In the genomic region with DNA sequence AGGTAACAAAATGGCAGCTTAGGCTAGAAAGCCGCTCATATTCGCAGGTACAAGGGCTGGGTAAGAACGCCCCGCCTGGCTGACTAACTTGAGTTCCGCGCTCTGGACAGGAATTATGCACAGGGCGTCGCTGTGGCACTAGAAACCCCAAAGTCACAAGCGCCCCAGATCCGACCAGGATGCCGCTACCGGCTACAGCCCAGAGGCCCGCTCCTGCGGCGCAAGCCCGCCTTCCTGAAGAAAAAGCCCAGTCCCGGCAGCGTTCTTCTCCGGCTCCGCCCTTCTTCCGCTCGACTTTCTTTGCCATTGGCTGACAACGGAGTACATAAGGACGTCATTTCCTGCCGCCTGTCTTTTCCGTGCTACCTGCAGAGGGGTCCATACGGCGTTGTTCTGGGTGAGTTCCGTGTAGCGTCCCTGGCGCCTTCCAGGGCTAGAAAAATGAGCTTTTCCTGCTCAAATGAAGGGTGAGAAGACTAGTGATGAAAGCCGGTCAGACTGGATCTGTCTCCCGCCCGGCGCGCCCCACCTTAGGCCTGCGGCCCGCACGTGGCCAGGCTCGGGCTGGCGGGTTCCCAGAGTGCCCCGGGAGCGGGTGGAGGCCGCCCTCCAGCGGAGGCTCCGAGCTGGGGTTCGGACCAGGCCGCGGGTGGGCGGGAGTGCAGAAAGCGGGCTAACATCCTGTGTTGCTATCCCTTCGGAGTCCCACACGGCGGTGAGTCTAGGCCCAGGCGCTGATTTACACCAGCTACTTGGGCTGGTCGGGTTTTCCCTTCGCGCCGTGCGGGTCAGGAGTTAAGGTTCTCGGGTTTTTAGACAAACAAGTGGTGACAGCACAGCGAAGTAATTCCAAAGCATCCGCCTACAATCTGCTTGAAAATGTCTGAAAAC, we compare ENCODE assay signal across 1 cellular context.
TF ChIP-seq lines count a peak whose summit lies in the region.

Gene RPSA (plus strand): TSS at position 353 of the 891 bp plus-strand sequence. CDS start 934 bp downstream, outside the sequence.

TF ChIP-seq in HepG2, 621 proteins besides CTCF, POLR2A, EP300 and RAD21 (continued from another document and continues in another):
- TF ChIP-seq ZSCAN22 (CRISPR knock-in tag; IDR thresholded peaks at IDR 0.05) (no peak; the same call in 1 of the 2 replicates), ZNF598 (CRISPR knock-in tag; IDR thresholded peaks at IDR 0.05; ENCODE audit: borderline replicate concordance) (peak; percentile 86; the same call in 1 of the 2 replicates), ZNF550 (CRISPR knock-in tag; IDR thresholded peaks at IDR 0.05; ENCODE audit: borderline replicate concordance) (no peak), ZBTB39 (CRISPR knock-in tag; IDR thresholded peaks at IDR 0.05) (no peak), ZNF577 (CRISPR knock-in tag; IDR thresholded peaks at IDR 0.05; ENCODE audit: borderline replicate concordance, low read depth) (peak; percentile 73; the same call in 1 of the 2 replicates), HDAC6 (IDR thresholded peaks at IDR 0.05; ENCODE audit: low read depth, low read length) (no peak; the same call in 1 of the 2 replicates), FOSL1 (CRISPR knock-in tag; IDR thresholded peaks at IDR 0.05; ENCODE audit: borderline replicate concordance) (no peak), ZNF589 (CRISPR knock-in tag; conservative IDR thresholded peaks at IDR 0.05) (peak; percentile 85; the same call in 1 of the 2 replicates), GABPA (IDR thresholded peaks at IDR 0.05; ENCODE audit: low read depth, low read length) (peak; percentile 74), GABPA (CRISPR knock-in tag; IDR thresholded peaks at IDR 0.05; ENCODE audit: low read depth) (peak; percentile 93), ZNF143 (CRISPR knock-in tag; IDR thresholded peaks at IDR 0.05) (peak; percentile 89), KAT7 (CRISPR knock-in tag; IDR thresholded peaks at IDR 0.05; ENCODE audit: borderline replicate concordance) (peak; percentile 60; the same call in 1 of the 2 replicates), RFXANK (CRISPR knock-in tag; IDR thresholded peaks at IDR 0.05) (0 out of 2 replicates have a peak, but pooled peaks have one; percentile 49), ZSCAN12 (CRISPR knock-in tag; IDR thresholded peaks at IDR 0.05) (peak; percentile 47; the same call in 1 of the 2 replicates), REPIN1 (CRISPR knock-in tag; IDR thresholded peaks at IDR 0.05; ENCODE audit: borderline replicate concordance, low read depth) (peak; percentile 92), ZNF460 (CRISPR knock-in tag; IDR thresholded peaks at IDR 0.05; ENCODE audit: borderline replicate concordance) (no peak; the same call in 1 of the 2 replicates), RORA (CRISPR knock-in tag; IDR thresholded peaks at IDR 0.05) (no peak), FOXK1 (CRISPR knock-in tag; IDR thresholded peaks at IDR 0.05; ENCODE audit: borderline replicate concordance, low read depth) (peak; percentile 35; the same call in 1 of the 2 replicates), DRAP1 (CRISPR knock-in tag; IDR thresholded peaks at IDR 0.05) (peak; percentile 99), TOPORS (CRISPR knock-in tag; IDR thresholded peaks at IDR 0.05) (peak; percentile 73; the same call in 1 of the 2 replicates), DNMT1 (CRISPR knock-in tag; IDR thresholded peaks at IDR 0.05) (0 out of 2 replicates have a peak, but pooled peaks have one; percentile 33), HNF4A (CRISPR knock-in tag; IDR thresholded peaks at IDR 0.05) (no peak), NFKBIZ (CRISPR knock-in tag; IDR thresholded peaks at IDR 0.05) (0 out of 2 replicates have a peak, but pooled peaks have one; percentile 22), HIVEP1 (CRISPR knock-in tag; IDR thresholded peaks at IDR 0.05) (peak; percentile 88), NFYB (CRISPR knock-in tag; IDR thresholded peaks at IDR 0.05) (peak; percentile 86), ZC3H4 (CRISPR knock-in tag; IDR thresholded peaks at IDR 0.05; ENCODE audit: borderline replicate concordance) (peak; percentile 48; the same call in 1 of the 2 replicates), CCDC6 (CRISPR knock-in tag; IDR thresholded peaks at IDR 0.05) (peak; percentile 72; the same call in 1 of the 2 replicates), ZKSCAN8 (CRISPR knock-in tag; IDR thresholded peaks at IDR 0.05; ENCODE audit: borderline replicate concordance) (no peak), BHLHE40 (IDR thresholded peaks at IDR 0.05; ENCODE audit: low read length) (0 out of 2 replicates have a peak, but pooled peaks have one; percentile 8), ZNF607 (CRISPR knock-in tag; IDR thresholded peaks at IDR 0.05; ENCODE audit: borderline replicate concordance) (peak; percentile 88), NR2F6 (IDR thresholded peaks at IDR 0.05) (no peak), NR2F6 (CRISPR knock-in tag; IDR thresholded peaks at IDR 0.05) (no peak), SATB2 (CRISPR knock-in tag; IDR thresholded peaks at IDR 0.05) (peak; percentile 94), SNAPC4 (CRISPR knock-in tag; IDR thresholded peaks at IDR 0.05) (peak; percentile 80), JARID2 (CRISPR knock-in tag; IDR thresholded peaks at IDR 0.05; ENCODE audit: insufficient replicate concordance) (no peak), ZNF225 (CRISPR knock-in tag; IDR thresholded peaks at IDR 0.05) (peak; percentile 82; the same call in 1 of the 2 replicates), KLF6 (CRISPR knock-in tag; IDR thresholded peaks at IDR 0.05) (peak; percentile 61; the same call in 1 of the 2 replicates), EEA1 (CRISPR knock-in tag; IDR thresholded peaks at IDR 0.05; ENCODE audit: borderline replicate concordance) (peak; percentile 71; the same call in 1 of the 2 replicates), ZBTB21 (CRISPR knock-in tag; IDR thresholded peaks at IDR 0.05) (no peak; the same call in 1 of the 2 replicates), ZNF546 (CRISPR knock-in tag; conservative IDR thresholded peaks at IDR 0.05) (0 out of 2 replicates have a peak, but pooled peaks have one; percentile 72), ZFY (CRISPR knock-in tag; IDR thresholded peaks at IDR 0.05) (peak; percentile 100), ZNF317 (CRISPR knock-in tag; IDR thresholded peaks at IDR 0.05) (peak; percentile 88)
- TF ChIP-seq, protein P1, sequence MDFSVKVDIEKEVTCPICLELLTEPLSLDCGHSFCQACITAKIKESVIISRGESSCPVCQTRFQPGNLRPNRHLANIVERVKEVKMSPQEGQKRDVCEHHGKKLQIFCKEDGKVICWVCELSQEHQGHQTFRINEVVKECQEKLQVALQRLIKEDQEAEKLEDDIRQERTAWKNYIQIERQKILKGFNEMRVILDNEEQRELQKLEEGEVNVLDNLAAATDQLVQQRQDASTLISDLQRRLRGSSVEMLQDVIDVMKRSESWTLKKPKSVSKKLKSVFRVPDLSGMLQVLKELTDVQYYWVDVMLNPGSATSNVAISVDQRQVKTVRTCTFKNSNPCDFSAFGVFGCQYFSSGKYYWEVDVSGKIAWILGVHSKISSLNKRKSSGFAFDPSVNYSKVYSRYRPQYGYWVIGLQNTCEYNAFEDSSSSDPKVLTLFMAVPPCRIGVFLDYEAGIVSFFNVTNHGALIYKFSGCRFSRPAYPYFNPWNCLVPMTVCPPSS (IDR thresholded peaks at IDR 0.05) = no peak
- TF ChIP-seq, protein P2, sequence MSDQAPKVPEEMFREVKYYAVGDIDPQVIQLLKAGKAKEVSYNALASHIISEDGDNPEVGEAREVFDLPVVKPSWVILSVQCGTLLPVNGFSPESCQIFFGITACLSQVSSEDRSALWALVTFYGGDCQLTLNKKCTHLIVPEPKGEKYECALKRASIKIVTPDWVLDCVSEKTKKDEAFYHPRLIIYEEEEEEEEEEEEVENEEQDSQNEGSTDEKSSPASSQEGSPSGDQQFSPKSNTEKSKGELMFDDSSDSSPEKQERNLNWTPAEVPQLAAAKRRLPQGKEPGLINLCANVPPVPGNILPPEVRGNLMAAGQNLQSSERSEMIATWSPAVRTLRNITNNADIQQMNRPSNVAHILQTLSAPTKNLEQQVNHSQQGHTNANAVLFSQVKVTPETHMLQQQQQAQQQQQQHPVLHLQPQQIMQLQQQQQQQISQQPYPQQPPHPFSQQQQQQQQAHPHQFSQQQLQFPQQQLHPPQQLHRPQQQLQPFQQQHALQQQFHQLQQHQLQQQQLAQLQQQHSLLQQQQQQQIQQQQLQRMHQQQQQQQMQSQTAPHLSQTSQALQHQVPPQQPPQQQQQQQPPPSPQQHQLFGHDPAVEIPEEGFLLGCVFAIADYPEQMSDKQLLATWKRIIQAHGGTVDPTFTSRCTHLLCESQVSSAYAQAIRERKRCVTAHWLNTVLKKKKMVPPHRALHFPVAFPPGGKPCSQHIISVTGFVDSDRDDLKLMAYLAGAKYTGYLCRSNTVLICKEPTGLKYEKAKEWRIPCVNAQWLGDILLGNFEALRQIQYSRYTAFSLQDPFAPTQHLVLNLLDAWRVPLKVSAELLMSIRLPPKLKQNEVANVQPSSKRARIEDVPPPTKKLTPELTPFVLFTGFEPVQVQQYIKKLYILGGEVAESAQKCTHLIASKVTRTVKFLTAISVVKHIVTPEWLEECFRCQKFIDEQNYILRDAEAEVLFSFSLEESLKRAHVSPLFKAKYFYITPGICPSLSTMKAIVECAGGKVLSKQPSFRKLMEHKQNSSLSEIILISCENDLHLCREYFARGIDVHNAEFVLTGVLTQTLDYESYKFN (CRISPR knock-in tag; conservative IDR thresholded peaks at IDR 0.05) = peak; percentile 57
- TF ChIP-seq, protein P3, sequence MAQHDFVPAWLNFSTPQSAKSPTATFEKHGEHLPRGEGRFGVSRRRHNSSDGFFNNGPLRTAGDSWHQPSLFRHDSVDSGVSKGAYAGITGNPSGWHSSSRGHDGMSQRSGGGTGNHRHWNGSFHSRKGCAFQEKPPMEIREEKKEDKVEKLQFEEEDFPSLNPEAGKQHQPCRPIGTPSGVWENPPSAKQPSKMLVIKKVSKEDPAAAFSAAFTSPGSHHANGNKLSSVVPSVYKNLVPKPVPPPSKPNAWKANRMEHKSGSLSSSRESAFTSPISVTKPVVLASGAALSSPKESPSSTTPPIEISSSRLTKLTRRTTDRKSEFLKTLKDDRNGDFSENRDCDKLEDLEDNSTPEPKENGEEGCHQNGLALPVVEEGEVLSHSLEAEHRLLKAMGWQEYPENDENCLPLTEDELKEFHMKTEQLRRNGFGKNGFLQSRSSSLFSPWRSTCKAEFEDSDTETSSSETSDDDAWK (CRISPR knock-in tag; IDR thresholded peaks at IDR 0.05) = no peak
- TF ChIP-seq, protein P4, sequence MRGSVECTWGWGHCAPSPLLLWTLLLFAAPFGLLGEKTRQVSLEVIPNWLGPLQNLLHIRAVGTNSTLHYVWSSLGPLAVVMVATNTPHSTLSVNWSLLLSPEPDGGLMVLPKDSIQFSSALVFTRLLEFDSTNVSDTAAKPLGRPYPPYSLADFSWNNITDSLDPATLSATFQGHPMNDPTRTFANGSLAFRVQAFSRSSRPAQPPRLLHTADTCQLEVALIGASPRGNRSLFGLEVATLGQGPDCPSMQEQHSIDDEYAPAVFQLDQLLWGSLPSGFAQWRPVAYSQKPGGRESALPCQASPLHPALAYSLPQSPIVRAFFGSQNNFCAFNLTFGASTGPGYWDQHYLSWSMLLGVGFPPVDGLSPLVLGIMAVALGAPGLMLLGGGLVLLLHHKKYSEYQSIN (CRISPR knock-in tag; IDR thresholded peaks at IDR 0.05; ENCODE audit: borderline replicate concordance) = no peak
- TF ChIP-seq, protein P5, sequence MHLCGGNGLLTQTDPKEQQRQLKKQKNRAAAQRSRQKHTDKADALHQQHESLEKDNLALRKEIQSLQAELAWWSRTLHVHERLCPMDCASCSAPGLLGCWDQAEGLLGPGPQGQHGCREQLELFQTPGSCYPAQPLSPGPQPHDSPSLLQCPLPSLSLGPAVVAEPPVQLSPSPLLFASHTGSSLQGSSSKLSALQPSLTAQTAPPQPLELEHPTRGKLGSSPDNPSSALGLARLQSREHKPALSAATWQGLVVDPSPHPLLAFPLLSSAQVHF (CRISPR knock-in tag; IDR thresholded peaks at IDR 0.05) = peak; percentile 88; the same call in 1 of the 2 replicates
